ENCODE assay signal across 19 cellular contexts in genomic region chr4:73648478-73648877, GRCh38. TPM values are rescaled to one million over a fixed set of nuclear protein-coding genes. Genes with fewer than 3 reads are reported as not detected.
DNase-seq lines count a peak whose midpoint lies in the region; ATAC-seq and TF ChIP-seq lines count a peak whose summit lies in the region.
"Had no signal": no experiment of that assay in that cellular context is flagged by ENCODE, and none has a peak within 500 bp of the region (broad histone marks: within the 10 kb centered on the region; RNA-seq: fewer than 3 reads in every experiment).

No MANE protein-coding gene starts in this region.

- DNase-seq in Karpas-422 (no peak), NCI-H2029 treated with DMSO at 0.1 percent for 48 hours (lab: John Stamatoyannopoulos, UW) (peak; percentile 88), NCI-H510A treated with DMSO at 0.1 percent for 48 hours (lab: John Stamatoyannopoulos, UW) (peak; percentile 96), mucosa of descending colon (no peak), Calu3 (no peak), T-helper 2 cell (no peak)
- no peak for DNase-seq in stimulated activated CD4-positive, alpha-beta T cell treated with anti-CD3 and anti-CD28 coated beads, Interleukin-4, amount 100 ng/mL, for 24 hours
- DNase-seq: activated gamma-delta T cell; islet precursor cell; nephron progenitor cell; OCI-M1; pancreas; SIG-M5; stimulated activated CD4-positive, alpha-beta T cell treated with anti-CD3 and anti-CD28 coated beads, Interleukin-4, amount 100 ng/mL, for 4 hours; stimulated activated naive CD4-positive, alpha-beta T cell; uterus had no signal

- no peak overlapping the region for H3K27ac Mint-ChIP-seq in Calu3 (ENCODE audit: unreplicated experiment)
- H3K27ac Mint-ChIP-seq: nephron progenitor cell had no signal

- H3K4me1 ChIP-seq in Karpas-422 (ENCODE audit: low read length) = peaks cover 30% of the 10 kb centered on the region
- no peaks in the 10 kb centered on the region for H3K4me1 ChIP-seq in mucosa of descending colon (ENCODE audit: low read depth)
- H3K4me1 ChIP-seq: BLaER1 treated with 17β-estradiol and CSF1 and Interleukin-3, amounts not matched to agents 10 nM and 100 nM; uterus had no signal

- CTCF ChIA-PET in Calu3 (lab: Charles Lee) = no interaction called here

- H3K4me2 ChIP-seq in Karpas-422 (ENCODE audit: low read depth, low read length, poor library complexity, severe bottlenecking) = no peak overlapping the region
- H3K4me2 ChIP-seq: BLaER1 treated with 17β-estradiol and CSF1 and Interleukin-3, amounts not matched to agents 10 nM and 100 nM had no signal

- no peaks in the 10 kb centered on the region for H3K27me3 ChIP-seq in Karpas-422 (ENCODE audit: low read length)
- H3K27me3 ChIP-seq: BLaER1 treated with 17β-estradiol and CSF1 and Interleukin-3, amounts not matched to agents 10 nM and 100 nM; pancreas; uterus had no signal

- TF ChIP-seq CTCF in mucosa of descending colon (IDR thresholded peaks at IDR 0.05) (no peak), Calu3 (IDR thresholded peaks at IDR 0.05; ENCODE audit: unreplicated experiment) (no peak)

- no peak overlapping the region for H3K27ac ChIP-seq in Karpas-422 (ENCODE audit: low read length)
- H3K27ac ChIP-seq: BLaER1 treated with 17β-estradiol and CSF1 and Interleukin-3, amounts not matched to agents 10 nM and 100 nM; pancreas; uterus had no signal

- H2AFZ ChIP-seq in Karpas-422 (ENCODE audit: low read length) = peak overlapping the region; percentile 35; the same call in 1 of the 2 replicates

- H3K4me3 ChIP-seq in Karpas-422 (ENCODE audit: low read length) = no peak overlapping the region
- H3K4me3 ChIP-seq in mucosa of descending colon = no peak overlapping the region
- H3K4me3 ChIP-seq: BLaER1 treated with 17β-estradiol and CSF1 and Interleukin-3, amounts not matched to agents 10 nM and 100 nM; pancreas; uterus had no signal

- H4K20me1 ChIP-seq in Karpas-422 (ENCODE audit: insufficient read depth, low read depth, low read length) = no peaks in the 10 kb centered on the region
- H4K20me1 ChIP-seq: BLaER1 treated with 17β-estradiol and CSF1 and Interleukin-3, amounts not matched to agents 10 nM and 100 nM had no signal

- intact Hi-C loops in mucosa of descending colon (cut with DNase I, micrococcal nuclease) = no loop called here
- intact Hi-C loops in Calu3 (cut with micrococcal nuclease; ENCODE audit: unreplicated experiment) = no loop called here

- H3K4me1 Mint-ChIP-seq in Calu3 (ENCODE audit: low read depth, unreplicated experiment) = peaks cover 20% of the 10 kb centered on the region

- H3K4me3 Mint-ChIP-seq in Calu3 (ENCODE audit: low read depth, unreplicated experiment) = no peak overlapping the region
- H3K4me3 Mint-ChIP-seq: nephron progenitor cell had no signal

- H3K9ac ChIP-seq in Karpas-422 (ENCODE audit: low read length) = no peak overlapping the region
- H3K9ac ChIP-seq: BLaER1 treated with 17β-estradiol and CSF1 and Interleukin-3, amounts not matched to agents 10 nM and 100 nM had no signal

- H3K36me3 Mint-ChIP-seq in Calu3 (ENCODE audit: insufficient read depth, unreplicated experiment) = no peaks in the 10 kb centered on the region

- no peaks in the 10 kb centered on the region for H3K9me3 Mint-ChIP-seq in Calu3 (ENCODE audit: low read depth, unreplicated experiment)
- H3K9me3 Mint-ChIP-seq: nephron progenitor cell had no signal

- H3K9me3 ChIP-seq in Karpas-422 (ENCODE audit: low read length) (no peaks in the 10 kb centered on the region; the same call in 1 of the 2 replicates), mucosa of descending colon (no peaks in the 10 kb centered on the region)
- H3K9me3 ChIP-seq: BLaER1 treated with 17β-estradiol and CSF1 and Interleukin-3, amounts not matched to agents 10 nM and 100 nM; pancreas; uterus had no signal

- BruUV-seq in Calu3 (replicated peaks; lab: Mats Ljungman, UMichigan) = no TSS peak

- H3K79me2 ChIP-seq in Karpas-422 (ENCODE audit: low read length) = no peaks in the 10 kb centered on the region

- no peaks in the 10 kb centered on the region for H3K27me3 Mint-ChIP-seq in Calu3 (ENCODE audit: unreplicated experiment)

- no peaks in the 10 kb centered on the region for H3K9me2 ChIP-seq in Karpas-422 (replicated peaks; ENCODE audit: insufficient read depth, low read length)

- peak; percentile 93 for ATAC-seq in mucosa of descending colon
- ATAC-seq: HCT116 had no signal

- no peaks in the 10 kb centered on the region for H3K36me3 ChIP-seq in Karpas-422 (ENCODE audit: insufficient read depth, low read length)
- no peaks in the 10 kb centered on the region for H3K36me3 ChIP-seq in mucosa of descending colon (ENCODE audit: low read depth)
- H3K36me3 ChIP-seq: BLaER1 treated with 17β-estradiol and CSF1 and Interleukin-3, amounts not matched to agents 10 nM and 100 nM; pancreas; uterus had no signal

RNA-seq across cellular contexts. Expression of gene RASSF6, which starts 28.2 kb away (rescaled TPM):
- 2.9 and 7.4 TPM in 2 replicates for total RNA-seq in Karpas-422 (2014; rRNA removed; shearing (Covaris generic); ENCODE audit: low replicate concordance)
- total RNA-seq in mucosa of descending colon = 10 to 100 TPM; 15.1 to 41.1 (median 27.1) TPM
- 12.5 and 12.8 TPM in 2 replicates for total RNA-seq in Calu3 (2022)
- total RNA-seq: dermis microvascular lymphatic vessel endothelial cell had no signal

Comparison
In these comparisons a context has a peak if more than half of its experiments do, and no peak if none do; other contexts are left out.
1. DNase-seq: peak in NCI-H2029 treated with DMSO at 0.1 percent for 48 hours (single experiment) and NCI-H510A treated with DMSO at 0.1 percent for 48 hours (single experiment); none in Karpas-422 (single experiment), mucosa of descending colon (0 of 3), Calu3 (single experiment), T-helper 2 cell (0 of 5) and stimulated activated CD4-positive, alpha-beta T cell treated with anti-CD3 and anti-CD28 coated beads, Interleukin-4, amount 100 ng/mL, for 24 hours (single experiment).